1 cellular context compared by ENCODE assay signal in genomic region chr17:28317965-28318758, GRCh38.
TF ChIP-seq lines count a peak whose summit lies in the region.

No MANE protein-coding gene starts in this region.

TF ChIP-seq in H1, 55 proteins besides CTCF, POLR2A, EP300 and RAD21:
- no peak for TF ChIP-seq BCL11A (IDR thresholded peaks at IDR 0.05; ENCODE audit: low read depth in 2 of 2, low read length in 2 of 2)
- TF ChIP-seq, protein P1, sequence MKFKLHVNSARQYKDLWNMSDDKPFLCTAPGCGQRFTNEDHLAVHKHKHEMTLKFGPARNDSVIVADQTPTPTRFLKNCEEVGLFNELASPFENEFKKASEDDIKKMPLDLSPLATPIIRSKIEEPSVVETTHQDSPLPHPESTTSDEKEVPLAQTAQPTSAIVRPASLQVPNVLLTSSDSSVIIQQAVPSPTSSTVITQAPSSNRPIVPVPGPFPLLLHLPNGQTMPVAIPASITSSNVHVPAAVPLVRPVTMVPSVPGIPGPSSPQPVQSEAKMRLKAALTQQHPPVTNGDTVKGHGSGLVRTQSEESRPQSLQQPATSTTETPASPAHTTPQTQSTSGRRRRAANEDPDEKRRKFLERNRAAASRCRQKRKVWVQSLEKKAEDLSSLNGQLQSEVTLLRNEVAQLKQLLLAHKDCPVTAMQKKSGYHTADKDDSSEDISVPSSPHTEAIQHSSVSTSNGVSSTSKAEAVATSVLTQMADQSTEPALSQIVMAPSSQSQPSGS (IDR thresholded peaks at IDR 0.05; ENCODE audit: low read length): no peak
- TF ChIP-seq KDM5A (IDR thresholded peaks at IDR 0.05; ENCODE audit: low read length): no peak
- no peak for TF ChIP-seq GTF2F1 (IDR thresholded peaks at IDR 0.05; ENCODE audit: borderline replicate concordance, low read depth, low read length)
- no peak for TF ChIP-seq TEAD4 (IDR thresholded peaks at IDR 0.05; ENCODE audit: low read depth, low read length)
